26 cellular contexts compared by ENCODE assay signal in genomic region chr16:50519602-50520001, GRCh38. TPM values are rescaled to one million over a fixed set of nuclear protein-coding genes. Genes with fewer than 3 reads are reported as not detected.
"Had no signal": no experiment of that assay in that cellular context is flagged by ENCODE, and none has a peak within 500 bp of the region (broad histone marks: within the 10 kb centered on the region; RNA-seq: fewer than 3 reads in every experiment).

No MANE protein-coding gene starts in this region.

- DNase-seq: immature natural killer cell; kidney; left colon; left lung; lower lobe of right lung; mammary epithelial cell; mesenchymal stem cell; naive thymus-derived CD8-positive, alpha-beta T cell; stimulated activated CD4-positive, alpha-beta T cell treated with anti-CD3 and anti-CD28 coated beads, Interleukin-12 subunit alpha, Interleukin-12 subunit beta, amount 100 ng/mL, for 4 hours; stimulated activated CD4-positive, alpha-beta T cell treated with anti-CD3 and anti-CD28 coated beads, Interleukin-15, amount 100 ng/mL, for 24 hours; stimulated activated CD4-positive, alpha-beta T cell treated with anti-CD3 and anti-CD28 coated beads, Interleukin-2, amount 100 ng/mL, for 24 hours; stimulated activated CD4-positive, alpha-beta T cell treated with anti-CD3 and anti-CD28 coated beads, Interleukin-4, amount 100 ng/mL, for 1 hour; stimulated activated naive CD4-positive, alpha-beta T cell; testis; thyroid gland; transverse colon; upper lobe of left lung had no signal

- H3K36me3 ChIP-seq: left lung, lower lobe of right lung, right atrium auricular region, right lobe of liver, thyroid gland, transverse colon, upper lobe of left lung, vagina had no signal

- H3K9ac ChIP-seq: parathyroid adenoma had no signal

- H3K27ac Mint-ChIP-seq: immature natural killer cell; naive thymus-derived CD8-positive, alpha-beta T cell; nephron; progenitor cell of endocrine pancreas; stimulated activated effector memory CD8-positive, alpha-beta T cell treated with anti-CD3 and anti-CD28 coated beads, Interleukin-12 subunit alpha, Interleukin-12 subunit beta, amount 100 ng/mL, for 72 hours; stimulated activated naive CD8-positive, alpha-beta T cell treated with anti-CD3 and anti-CD28 coated beads, Interleukin-15, Interleukin-2, amounts not matched to agents 100 ng/mL and 50 ng/mL, for 24 hours had no signal

- H3K9me3 ChIP-seq: testis, thyroid gland, vagina had no signal

- H3K4me3 ChIP-seq: left lung, lower lobe of right lung, right atrium auricular region, right lobe of liver, skin epidermis, testis, thyroid gland, transverse colon, upper lobe of left lung, vagina had no signal

- H3K27ac ChIP-seq: left lung, lower lobe of right lung, parathyroid adenoma, right atrium auricular region, right lobe of liver, skin epidermis, testis, thyroid gland, transverse colon, upper lobe of left lung, vagina had no signal

- H3K4me1 ChIP-seq: left lung, lower lobe of right lung, parathyroid adenoma, right atrium auricular region, right lobe of liver, testis, thyroid gland, transverse colon, upper lobe of left lung, vagina had no signal

- H3K4me1 Mint-ChIP-seq: immature natural killer cell; nephron; stimulated activated effector memory CD8-positive, alpha-beta T cell treated with anti-CD3 and anti-CD28 coated beads, Interleukin-12 subunit alpha, Interleukin-12 subunit beta, amount 100 ng/mL, for 72 hours had no signal

- H3K27me3 ChIP-seq: right atrium auricular region, right lobe of liver, testis, thyroid gland, transverse colon, upper lobe of left lung, vagina had no signal

- H3K4me3 Mint-ChIP-seq: immature natural killer cell; naive thymus-derived CD8-positive, alpha-beta T cell; nephron; stimulated activated effector memory CD8-positive, alpha-beta T cell treated with anti-CD3 and anti-CD28 coated beads, Interleukin-12 subunit alpha, Interleukin-12 subunit beta, amount 100 ng/mL, for 72 hours; stimulated activated naive CD8-positive, alpha-beta T cell treated with anti-CD3 and anti-CD28 coated beads, Interleukin-15, Interleukin-2, amounts not matched to agents 100 ng/mL and 50 ng/mL, for 24 hours had no signal

- H3K36me3 Mint-ChIP-seq: stimulated activated effector memory CD8-positive, alpha-beta T cell treated with anti-CD3 and anti-CD28 coated beads, Interleukin-12 subunit alpha, Interleukin-12 subunit beta, amount 100 ng/mL, for 72 hours had no signal

- ATAC-seq: left colon; left lung; lower lobe of right lung; naive thymus-derived CD8-positive, alpha-beta T cell; right lobe of liver; stimulated activated effector memory CD8-positive, alpha-beta T cell treated with anti-CD3 and anti-CD28 coated beads, Interleukin-12 subunit alpha, Interleukin-12 subunit beta, amount 100 ng/mL, for 72 hours had no signal

RNA-seq across cellular contexts. Expression of gene NKD1, which starts 28.6 kb away (rescaled TPM):
- polyA plus RNA-seq: immature natural killer cell had no signal
